ENCODE assay signal across 28 cellular contexts in genomic region chr16:29916979-29917378, GRCh38. TPM values are rescaled to one million over a fixed set of nuclear protein-coding genes. Genes with fewer than 3 reads are reported as not detected.
"Had no signal": no experiment of that assay in that cellular context is flagged by ENCODE, and none has a peak within 500 bp of the region (broad histone marks: within the 10 kb centered on the region; RNA-seq: fewer than 3 reads in every experiment).

No MANE protein-coding gene starts in this region.

- H3K4me2 ChIP-seq: hepatocyte, neural progenitor cell, smooth muscle cell had no signal

- H3K9ac ChIP-seq: neural progenitor cell had no signal

- H3K9me3 ChIP-seq: left lung, sigmoid colon, stomach, suprapubic skin, tibial nerve had no signal

- H3K27ac ChIP-seq: hepatocyte, left lung, neural progenitor cell, sigmoid colon, stomach, suprapubic skin, tibial nerve, VCaP had no signal

- H3K27me3 ChIP-seq: hepatocyte, left lung, neural progenitor cell, sigmoid colon, stomach, suprapubic skin, tibial nerve had no signal

- ATAC-seq: activated CD4-positive, CD25-positive, alpha-beta regulatory T cell treated with anti-CD3 and anti-CD28 coated beads, Interleukin-2, amount 50 U/mL, for 24 hours; left lung; stimulated activated memory B cell treated with anti-CD40 and anti-IgM and Interleukin-4, amounts not matched to agents 10 μg/mL and 1 μg/mL and 100 μg/mL, for 72 hours had no signal

- DNase-seq: activated CD4-positive, alpha-beta memory T cell treated with anti-CD3 and anti-CD28 coated beads, Interleukin-2, amount 10 ng/mL, durations not matched to agents 7 days and 5 days; activated CD4-positive, alpha-beta T cell treated with anti-CD3 and anti-CD28 coated beads, Interleukin-2, amount 10 ng/mL, durations not matched to agents 24 days and 14 days; activated naive CD4-positive, alpha-beta T cell; activated naive CD8-positive, alpha-beta T cell treated with anti-CD3 and anti-CD28 coated beads for 36 hours; activated T-cell treated with anti-CD3 and anti-CD28 coated beads, Interleukin-2, amount 50 U/mL, for 1 hour; central memory CD4-positive, alpha-beta T cell; erythroblast; foreskin melanocyte; glutamatergic neuron; immature natural killer cell; left lung; naive B cell; sigmoid colon; stimulated activated CD4-positive, alpha-beta T cell treated with anti-CD3 and anti-CD28 coated beads, Interleukin-15, amount 100 ng/mL, for 24 hours; stomach had no signal

- H3K4me3 ChIP-seq: hepatocyte, left lung, lung, neural progenitor cell, sigmoid colon, smooth muscle cell, stomach, suprapubic skin, tibial nerve had no signal

- H2AFZ ChIP-seq: hepatocyte, neural progenitor cell had no signal

- FAIRE-seq: astrocyte, colon, urothelium cell line had no signal

- H3K4me1 ChIP-seq: left lung, neural progenitor cell, sigmoid colon, suprapubic skin had no signal

RNA-seq across cellular contexts. Expression of gene ASPHD1, which starts 16.7 kb away (rescaled TPM):
- polyA plus RNA-seq: immature natural killer cell had no signal

RNA-seq across cellular contexts. Expression of gene SEZ6L2, which starts 17.6 kb away (rescaled TPM):
- total RNA-seq: T-helper 2 cell treated with Interferon-gamma antibody and Interleukin-4, amounts not matched to agents 100 ng/mL and 5 ng/mL, for 36 hours had no signal
- polyA plus RNA-seq: immature natural killer cell had no signal
